In the genomic region with DNA sequence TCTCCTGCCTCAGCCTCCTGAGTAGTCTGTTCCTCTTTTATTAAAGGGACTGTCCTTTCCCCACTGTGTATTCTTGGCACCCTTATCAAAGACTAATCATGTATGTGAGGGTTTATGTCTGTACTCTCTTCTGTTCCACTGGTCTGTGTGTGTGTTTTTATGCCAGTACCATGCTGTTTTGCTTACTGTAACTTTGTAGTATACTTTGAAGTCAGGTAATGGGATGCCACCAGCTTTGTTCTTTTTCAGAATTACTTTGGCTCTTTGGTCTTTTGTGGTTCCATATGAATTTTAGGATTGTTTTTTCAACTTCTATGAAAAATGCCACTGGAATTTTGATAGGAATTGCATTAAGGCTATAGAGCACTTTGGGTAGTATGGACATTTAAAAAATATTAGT, we compare ENCODE assay signal across 25 cellular contexts. TPM values are rescaled to one million over a fixed set of nuclear protein-coding genes. Genes with fewer than 3 reads are reported as not detected.
"Had no signal": no experiment of that assay in that cellular context is flagged by ENCODE, and none has a peak within 500 bp of the region (broad histone marks: within the 10 kb centered on the region; RNA-seq: fewer than 3 reads in every experiment).

No MANE protein-coding gene starts in this region.

- ATAC-seq: foreskin keratinocyte, gastroesophageal sphincter, heart left ventricle, left cardiac atrium, left lung, left ventricle myocardium superior, lower lobe of right lung, mucosa of descending colon had no signal

- H3K9me3 ChIP-seq: esophagus muscularis mucosa, left lung, mucosa of descending colon had no signal

- FAIRE-seq: colon, endothelial cell of umbilical vein, frontal cortex, islet of Langerhans, keratinocyte had no signal

- H3K36me3 ChIP-seq: esophagus muscularis mucosa, gastroesophageal sphincter, heart left ventricle, left lung, lower lobe of right lung had no signal

- H3K27ac Mint-ChIP-seq: mesothelial cell of epicardium, naive B cell had no signal

- H3K36me3 Mint-ChIP-seq: naive B cell had no signal

- DNase-seq: dermis blood vessel endothelial cell; dorsolateral prefrontal cortex; effector CD4-positive, alpha-beta T cell; effector memory CD4-positive, alpha-beta T cell; foreskin keratinocyte; hypothalamus; left cardiac atrium; left lung; left ventricle myocardium superior; lower lobe of right lung; mesenchymal stem cell; mucosa of descending colon; naive B cell had no signal

- H3K27me3 ChIP-seq: dorsolateral prefrontal cortex, hepatocyte had no signal

- H3K27ac ChIP-seq: coronary artery, dorsolateral prefrontal cortex, esophagus muscularis mucosa, foreskin keratinocyte, gastroesophageal sphincter, heart left ventricle, hepatocyte, left lung, lower lobe of right lung had no signal

- H3K4me3 ChIP-seq: coronary artery, dorsolateral prefrontal cortex, esophagus muscularis mucosa, gastroesophageal sphincter, heart left ventricle, hepatocyte, left lung, lower lobe of right lung, mucosa of descending colon had no signal

- H3K4me3 Mint-ChIP-seq: mesothelial cell of epicardium had no signal

- H3K4me1 Mint-ChIP-seq: mesothelial cell of epicardium had no signal

- H3K4me1 ChIP-seq: foreskin keratinocyte had no signal

RNA-seq across cellular contexts. Expression of gene AMZ1, which starts 14.1 kb away (rescaled TPM):
- total RNA-seq: endothelial cell of umbilical vein, foreskin keratinocyte, hepatocyte, lung microvascular endothelial cell had no signal
- polyA plus RNA-seq: endothelial cell of umbilical vein, foreskin keratinocyte had no signal
